20 cellular contexts compared by ENCODE assay signal in the genomic region with DNA sequence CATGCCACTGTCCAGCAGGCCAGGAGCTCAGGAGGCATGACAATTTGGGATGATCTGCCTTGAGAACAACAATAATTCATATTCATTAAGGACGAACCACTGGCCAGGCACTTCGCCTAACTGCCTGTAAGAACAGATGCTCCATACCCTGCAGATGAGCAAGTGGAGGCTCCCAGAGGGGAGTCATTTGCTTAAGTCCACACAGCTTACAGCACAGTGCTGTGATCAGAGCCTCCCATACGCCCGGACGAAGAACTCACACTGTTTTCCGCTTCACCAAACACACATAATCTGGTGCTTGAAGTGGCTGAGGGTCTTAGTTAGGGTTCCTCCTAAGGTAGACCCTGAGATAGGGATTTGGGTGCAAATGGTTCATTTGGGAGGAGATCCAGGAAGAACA.
DNase-seq lines count a peak whose midpoint lies in the region; ATAC-seq, FAIRE-seq and TF ChIP-seq lines count a peak whose summit lies in the region.
"Had no signal": no experiment of that assay in that cellular context is flagged by ENCODE, and none has a peak within 500 bp of the region (broad histone marks: within the 10 kb centered on the region; RNA-seq: fewer than 3 reads in every experiment).

No MANE protein-coding gene starts in this region.

- WGBS in H1 (ENCODE audit: extremely low coverage in 1 of 2, insufficient coverage in 1 of 2, insufficient read length in 1 of 2, insufficient replicate concordance in 2 of 2, low coverage in 1 of 2, low lambda C conversion rate in 2 of 2, missing lambda C conversion rate in 1 of 2), 2 experiments = 88% methylated on average over 6 of the region's 6 CpGs; no CpG with 5 or more reads in 1 of the 2 experiments

- H4K20me1 ChIP-seq in Karpas-422 (ENCODE audit: insufficient read depth, low read depth, low read length) = no peaks in the 10 kb centered on the region
- H4K20me1 ChIP-seq in H1 (replicated peaks in 1 of 2; ENCODE audit: control insufficient read depth in 1 of 2, insufficient read depth in 2 of 2, low read length in 2 of 2) = no peaks in the 10 kb centered on the region
- H4K20me1 ChIP-seq in neural progenitor cell (ENCODE audit: low read depth) = no peaks in the 10 kb centered on the region

- H3K9me2 ChIP-seq in Karpas-422 (replicated peaks; ENCODE audit: insufficient read depth, low read length) = no peaks in the 10 kb centered on the region

- TF ChIP-seq CTCF in H1 (IDR thresholded peaks at IDR 0.05; ENCODE audit: control extremely low read depth in 1 of 3, insufficient read depth in 1 of 3, low read depth in 1 of 3, low read length in 3 of 3) (no peak), neural progenitor cell (IDR thresholded peaks at IDR 0.05) (no peak), coronary artery (IDR thresholded peaks at IDR 0.05) (no peak)

- TF ChIP-seq EP300 in H1 (IDR thresholded peaks at IDR 0.05; ENCODE audit: borderline replicate concordance in 1 of 2, low read depth in 2 of 2, low read length in 2 of 2) = no peak

- H3K36me3 ChIP-seq in Karpas-422 (ENCODE audit: insufficient read depth, low read length) (no peaks in the 10 kb centered on the region), H1 (ENCODE audit: control insufficient read depth in 2 of 4, insufficient read depth in 4 of 4, low read length in 3 of 4) (no peaks in the 10 kb centered on the region), neural progenitor cell (no peaks in the 10 kb centered on the region), SJCRH30 (no peaks in the 10 kb centered on the region)

- H3K27me3 ChIP-seq in Karpas-422 (ENCODE audit: low read length) (no peaks in the 10 kb centered on the region; the same call in 1 of the 2 replicates), H1 (replicated peaks in 1 of 4; ENCODE audit: control insufficient read depth in 3 of 4, extremely low read depth in 1 of 4, insufficient read depth in 3 of 4, low read length in 3 of 4) (no peaks in the 10 kb centered on the region; a peak in 1 of 7 replicates), neural progenitor cell (no peaks in the 10 kb centered on the region), SJCRH30 (no peaks in the 10 kb centered on the region)

- H2AFZ ChIP-seq in Karpas-422 (ENCODE audit: low read length) = no peak overlapping the region
- H2AFZ ChIP-seq in H1 (ENCODE audit: low read length) = no peak overlapping the region
- H2AFZ ChIP-seq in neural progenitor cell (replicated peaks) = no peak overlapping the region

- no peaks in the 10 kb centered on the region for H3K79me2 ChIP-seq in Karpas-422 (ENCODE audit: low read length)
- no peaks in the 10 kb centered on the region for H3K79me2 ChIP-seq in H1 (ENCODE audit: control insufficient read depth in 1 of 2, insufficient read depth in 2 of 2, low read length in 2 of 2)
- H3K79me2 ChIP-seq in neural progenitor cell (ENCODE audit: low read depth) = no peaks in the 10 kb centered on the region

- no peak overlapping the region for H2BK5ac ChIP-seq in H1 (ENCODE audit: low read depth, low read length)

- peak overlapping the region; percentile 32; the same call in 1 of the 2 replicates for H3K4me3 ChIP-seq in Karpas-422 (ENCODE audit: low read length)
- H3K4me3 ChIP-seq in H1 (ENCODE audit: extremely low read depth in 1 of 4, insufficient read depth in 2 of 4, low read depth in 3 of 4, low read length in 4 of 4) = no peak overlapping the region
- H3K4me3 ChIP-seq in neural progenitor cell = no peak overlapping the region
- no peak overlapping the region for H3K4me3 ChIP-seq in SJCRH30
- H3K4me3 ChIP-seq in coronary artery = no peak overlapping the region

- CTCF ChIA-PET in H1 (lab: Charles Lee; ENCODE audit: partially characterized antibody) = interaction anchor here (1.0 to 4.5 kb wide), 8 partner anchors 12 to 170 kb away, joined by 3 to 21 read pairs (median 5); no protein-coding TSS in a partner anchor

- peak overlapping the region; percentile 43 for H3K27ac Mint-ChIP-seq in neural progenitor cell
- H3K27ac Mint-ChIP-seq: CD4-positive, alpha-beta memory T cell had no signal

- no peaks in the 10 kb centered on the region for H3K79me1 ChIP-seq in H1 (ENCODE audit: low read depth, low read length)

- H3K4me2 ChIP-seq in Karpas-422 (ENCODE audit: low read depth, low read length, poor library complexity, severe bottlenecking) (peak overlapping the region; percentile 67), H1 (ENCODE audit: insufficient read depth in 1 of 2, low read depth in 2 of 2, low read length in 2 of 2) (no peak overlapping the region), neural progenitor cell (no peak overlapping the region)

- H3K4me1 ChIP-seq in Karpas-422 (ENCODE audit: low read length) (peaks cover 29% of the 10 kb centered on the region), H1 (replicated peaks in 1 of 4; ENCODE audit: control insufficient read depth in 3 of 4, insufficient read depth in 4 of 4, low read length in 3 of 4) (peaks cover 4 to 13% (median 11%) of the 10 kb centered on the region in 4 experiments), neural progenitor cell (peaks cover 33% of the 10 kb centered on the region), SJCRH30 (peaks cover 9% of the 10 kb centered on the region)

- no peak overlapping the region; the same call in 1 of the 2 replicates for H3K18ac ChIP-seq in H1 (ENCODE audit: extremely low read depth, low read length)

- TF ChIP-seq POLR2A in H1 (IDR thresholded peaks at IDR 0.05; ENCODE audit: control extremely low read depth in 1 of 2, low read depth in 2 of 2, low read length in 2 of 2) = no peak

- DNase-seq in Karpas-422 (peak; percentile 76), NCI-H526 treated with DMSO at 0.1 percent for 48 hours (lab: John Stamatoyannopoulos, UW) (peak; percentile 90), H1 (ENCODE audit: low read depth in 1 of 2, low spot score in 2 of 2) (no peak), neural progenitor cell (ENCODE audit: low spot score) (peak; percentile 41), SJCRH30 (no peak), coronary artery (ENCODE audit: low spot score) (no peak)
- DNase-seq: C1 segment of cervical spinal cord; Calu3; CD4-positive, alpha-beta memory T cell; COR-L47; DMS53; DMS79 treated with DMSO at 0.1 percent for 48 hours; GF-D8; GOT3; H7; HCEC 1CT had no signal

- peaks cover 10% of the 10 kb centered on the region for H3K27me3 Mint-ChIP-seq in neural progenitor cell (ENCODE audit: insufficient read depth, low read depth)

- H2BK12ac ChIP-seq in H1 (ENCODE audit: low read depth, low read length) = no peak overlapping the region

- no peaks in the 10 kb centered on the region for H3K36me3 Mint-ChIP-seq in neural progenitor cell
- H3K36me3 Mint-ChIP-seq: CD4-positive, alpha-beta memory T cell had no signal

- H2AK5ac ChIP-seq in H1 (ENCODE audit: low read depth, low read length) = no peak overlapping the region; the same call in 1 of the 2 replicates

- no peak overlapping the region for H3K14ac ChIP-seq in H1 (ENCODE audit: insufficient read length)

- H3K23me2 ChIP-seq in H1 (ENCODE audit: low read depth, low read length) = no peaks in the 10 kb centered on the region

- H4K91ac ChIP-seq in H1 (replicated peaks; ENCODE audit: insufficient read length, low read length) = peak overlapping the region; percentile 17

- H4K8ac ChIP-seq in H1 (ENCODE audit: extremely low read depth, insufficient read depth, low read length) = no peak overlapping the region

- H3K9ac ChIP-seq in Karpas-422 (ENCODE audit: low read length) = no peak overlapping the region
- H3K9ac ChIP-seq in H1 (replicated peaks in 1 of 4; ENCODE audit: extremely low read depth in 1 of 4, low read depth in 3 of 4, low read length in 3 of 4) = no peak overlapping the region
- H3K9ac ChIP-seq in neural progenitor cell = no peak overlapping the region

- H3K4me3 Mint-ChIP-seq in neural progenitor cell = no peak overlapping the region
- H3K4me3 Mint-ChIP-seq: CD4-positive, alpha-beta memory T cell had no signal

- no peak overlapping the region for H3K4ac ChIP-seq in H1 (replicated peaks; ENCODE audit: insufficient read length, low read depth, low read length)

- H3K9me3 Mint-ChIP-seq in neural progenitor cell = no peaks in the 10 kb centered on the region

- no peak overlapping the region for H2BK20ac ChIP-seq in H1 (ENCODE audit: low read length)

- H3K56ac ChIP-seq in H1 (replicated peaks; ENCODE audit: insufficient read length, low read depth, low read length) = no peak overlapping the region

- H3K4me1 Mint-ChIP-seq in neural progenitor cell = peaks cover 41% of the 10 kb centered on the region

- POLR2A ChIA-PET in H1 (lab: Charles Lee; ENCODE audit: partially characterized antibody) = interaction anchor here (1.3 to 2.0 kb wide), 3 partner anchors 9 to 62 kb away, joined by 3 to 4 read pairs (median 4); no protein-coding TSS in a partner anchor

- H3K27ac ChIP-seq in Karpas-422 (ENCODE audit: low read length) (no peak overlapping the region), H1 (ENCODE audit: low read depth, low read length) (no peak overlapping the region), neural progenitor cell (no peak overlapping the region), SJCRH30 (no peak overlapping the region), coronary artery (no peak overlapping the region)

- H4K5ac ChIP-seq in H1 (ENCODE audit: insufficient read length, low read depth, low read length) = no peak overlapping the region

- no peaks in the 10 kb centered on the region for H3K9me3 ChIP-seq in Karpas-422 (ENCODE audit: low read length)
- H3K9me3 ChIP-seq in H1 (ENCODE audit: insufficient read depth in 2 of 2, low read depth in 1 of 2, low read length in 1 of 2) = no peaks in the 10 kb centered on the region
- H3K9me3 ChIP-seq in neural progenitor cell (ENCODE audit: low read depth) = no peaks in the 10 kb centered on the region
- H3K9me3 ChIP-seq in SJCRH30 (replicated peaks) = no peaks in the 10 kb centered on the region

- no peak overlapping the region for H2BK120ac ChIP-seq in H1 (replicated peaks; ENCODE audit: low read depth, low read length)

- peaks cover 10% of the 10 kb centered on the region for H3F3A ChIP-seq in neural progenitor cell (ENCODE audit: low read depth)

- no peak for FAIRE-seq in H1 (lab: Jason Lieb, UNC)
- FAIRE-seq: GM12891, GM18507 had no signal

- no peak for ATAC-seq in HG02610 (IDR thresholded peaks at IDR 0.05; ENCODE audit: unreplicated experiment)
- ATAC-seq in HG02840 (IDR thresholded peaks at IDR 0.05; ENCODE audit: low FRiP score, unreplicated experiment) = no peak

- no peak overlapping the region for H3K23ac ChIP-seq in H1 (ENCODE audit: insufficient read length)

- TF ChIP-seq RAD21 in H1 (IDR thresholded peaks at IDR 0.05 in 1 of 2, conservative IDR thresholded peaks at IDR 0.05 in 1 of 2; ENCODE audit: low read depth in 2 of 2, low read length in 2 of 2) = no peak

- no peak overlapping the region for H2BK15ac ChIP-seq in H1 (ENCODE audit: low read length)

TF ChIP-seq in H1, 55 proteins besides CTCF, POLR2A, EP300 and RAD21 (continues in another document):
- TF ChIP-seq SP2 (IDR thresholded peaks at IDR 0.05; ENCODE audit: low read length) (no peak), SIRT6 (IDR thresholded peaks at IDR 0.05; ENCODE audit: low read length) (no peak), SIX5 (IDR thresholded peaks at IDR 0.05; ENCODE audit: low read depth, low read length) (no peak), CHD1 (IDR thresholded peaks at IDR 0.05; ENCODE audit: low read depth, low read length) (no peak)

Comparison
In these comparisons a context has a peak if more than half of its experiments do, and no peak if none do; other contexts are left out.
1. DNase-seq: peak in Karpas-422 (single experiment), NCI-H526 treated with DMSO at 0.1 percent for 48 hours (single experiment) and neural progenitor cell (single experiment); none in H1 (0 of 2), SJCRH30 (0 of 2) and coronary artery (single experiment).